Comparison of ENCODE assay signal across 8 cellular contexts in genomic region chr1:65419681-65420589, GRCh38. TPM values are rescaled to one million over a fixed set of nuclear protein-coding genes. Genes with fewer than 3 reads are reported as not detected.
DNase-seq lines count a peak whose midpoint lies in the region; ATAC-seq and TF ChIP-seq lines count a peak whose summit lies in the region.

No MANE protein-coding gene starts in this region.

- no peaks in the 10 kb centered on the region for H3K9me3 ChIP-seq in upper lobe of right lung

- H3K9me3 Mint-ChIP-seq in T-cell (no peaks in the 10 kb centered on the region), progenitor cell of endocrine pancreas (ENCODE audit: low read depth) (no peaks in the 10 kb centered on the region)

- DNase-seq in NCI-H146 (lab: John Stamatoyannopoulos, UW): peak; percentile 98
- peak; percentile 94 to 99 (median 98) for DNase-seq in T-cell
- DNase-seq in amniotic epithelial cell (ENCODE audit: low read depth): peak; percentile 97
- peak; percentile 98 for DNase-seq in left cardiac atrium
- DNase-seq in progenitor cell of endocrine pancreas (ENCODE audit: low spot score, unreplicated experiment): peak; percentile 98
- peak; percentile 100 for DNase-seq in upper lobe of right lung

- TF ChIP-seq POLR2A in GM15510 (IDR thresholded peaks at IDR 0.05; ENCODE audit: borderline replicate concordance, extremely low read depth, insufficient read length): peak; percentile 38

- ATAC-seq in HG02884 (IDR thresholded peaks at IDR 0.05; ENCODE audit: unreplicated experiment) (peak; percentile 91), T-cell (replicated peaks in 1 of 4) (peak; percentile 89 to 96 (median 92)), left cardiac atrium (peak; percentile 94 to 98), upper lobe of right lung (peak; percentile 95)

- POLR2A ChIA-PET in T-cell (lab: Charles Lee): interaction anchor here (0.5 to 1.1 kb wide), 9 partner anchors 12 to 1769 kb away, joined by 3 to 13 read pairs (median 4); no protein-coding TSS in a partner anchor

- peaks cover under 1% of the 10 kb centered on the region for H3K36me3 ChIP-seq in upper lobe of right lung

- no peaks in the 10 kb centered on the region for H3K27me3 Mint-ChIP-seq in T-cell
- H3K27me3 Mint-ChIP-seq in progenitor cell of endocrine pancreas: no peaks in the 10 kb centered on the region

- H3K27ac Mint-ChIP-seq in T-cell (peak overlapping the region; percentile 93 to 96), progenitor cell of endocrine pancreas (peak overlapping the region; percentile 98)

- no peak overlapping the region for H3K4me3 Mint-ChIP-seq in T-cell
- H3K4me3 Mint-ChIP-seq in progenitor cell of endocrine pancreas (ENCODE audit: low read depth): no peak overlapping the region

- H3K36me3 Mint-ChIP-seq in T-cell (no peaks in the 10 kb centered on the region), progenitor cell of endocrine pancreas (ENCODE audit: insufficient read depth) (peaks cover 3% of the 10 kb centered on the region)

- TF ChIP-seq CTCF in progenitor cell of endocrine pancreas (IDR thresholded peaks at IDR 0.05; ENCODE audit: unreplicated experiment): no peak
- TF ChIP-seq CTCF in upper lobe of right lung (IDR thresholded peaks at IDR 0.05): no peak

- H3K27ac ChIP-seq in upper lobe of right lung: peak overlapping the region; percentile 99

- H3K4me3 ChIP-seq in upper lobe of right lung: peak overlapping the region; percentile 77

- H3K4me1 ChIP-seq in upper lobe of right lung: peaks cover 33% of the 10 kb centered on the region

- CTCF ChIA-PET in T-cell (lab: Charles Lee): interaction anchor here (0.5 to 2.2 kb wide), 20 partner anchors 8 to 1769 kb away, joined by 3 to 8 read pairs (median 3); no protein-coding TSS in a partner anchor

- H3K4me1 Mint-ChIP-seq in T-cell (peaks cover 12 to 24% (median 22%) of the 10 kb centered on the region in 3 donors), progenitor cell of endocrine pancreas (ENCODE audit: low read depth) (peaks cover 22% of the 10 kb centered on the region)

- no peaks in the 10 kb centered on the region for H3K27me3 ChIP-seq in upper lobe of right lung

- intact Hi-C loops in left cardiac atrium (cut with DNase I) (loop anchor here in 1 of 2 donors (10.0 kb wide), 1 partner anchor 365 kb away; no protein-coding TSS in a partner anchor), upper lobe of right lung (cut with DNase I) (no loop called here)

RNA-seq across cellular contexts. Expression of gene LEPR, which starts 0.5 kb away (rescaled TPM):
- total RNA-seq in T-cell (1 to 10 TPM in 4 of 5 donors, under 1 TPM in 1; 0.95 to 2.1 (median 1.3) TPM), left cardiac atrium (10 to 100 TPM in 1 of 2 donors, 1 to 10 TPM in 1; 7.0 to 29.5 TPM), progenitor cell of endocrine pancreas (3.0 and 3.2 TPM in 2 replicates), upper lobe of right lung (38.0 TPM)

RNA-seq across cellular contexts. Expression of gene LEPROT, which starts 0.5 kb away (rescaled TPM):
- total RNA-seq in T-cell (10 to 100 TPM; 17.8 to 27.0 (median 21.7) TPM), left cardiac atrium (10 to 100 TPM; 55.0 to 57.5 TPM), progenitor cell of endocrine pancreas (54.5 and 55.9 TPM in 2 replicates), upper lobe of right lung (107 TPM)

Comparison
In these comparisons a context has a peak if more than half of its experiments do, and no peak if none do; other contexts are left out.
1. Peak in every context shown above with its lines: DNase-seq, ATAC-seq, H3K4me3 ChIP-seq and H3K27ac ChIP-seq.